In the genomic region with DNA sequence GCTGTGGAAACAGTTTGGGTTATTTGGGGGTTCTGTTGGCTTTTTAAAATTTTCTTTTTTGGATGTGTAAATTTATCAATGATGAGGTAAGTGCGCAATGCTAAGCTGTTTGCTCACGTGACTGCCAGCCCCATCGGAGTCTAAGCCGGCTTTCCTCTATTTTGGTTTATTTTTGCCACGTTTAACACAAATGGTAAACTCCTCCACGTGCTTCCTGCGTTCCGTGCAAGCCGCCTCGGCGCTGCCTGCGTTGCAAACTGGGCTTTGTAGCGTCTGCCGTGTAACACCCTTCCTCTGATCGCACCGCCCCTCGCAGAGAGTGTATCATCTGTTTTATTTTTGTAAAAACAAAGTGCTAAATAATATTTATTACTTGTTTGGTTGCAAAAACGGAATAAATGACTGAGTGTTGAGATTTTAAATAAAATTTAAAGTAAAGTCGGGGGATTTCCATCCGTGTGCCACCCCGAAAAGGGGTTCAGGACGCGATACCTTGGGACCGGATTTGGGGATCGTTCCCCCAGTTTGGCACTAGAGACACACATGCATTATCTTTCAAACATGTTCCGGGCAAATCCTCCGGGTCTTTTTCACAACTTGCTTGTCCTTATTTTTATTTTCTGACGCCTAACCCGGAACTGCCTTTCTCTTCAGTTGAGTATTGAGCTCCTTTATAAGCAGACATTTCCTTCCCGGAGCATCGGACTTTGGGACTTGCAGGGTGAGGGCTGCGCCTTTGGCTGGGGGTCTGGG, we compare ENCODE assay signal across 1 cellular context.
TF ChIP-seq lines count a peak whose summit lies in the region.

No MANE protein-coding gene starts in this region.

TF ChIP-seq in K562, 482 proteins besides CTCF, POLR2A, EP300 and RAD21:
- TF ChIP-seq, protein P1, sequence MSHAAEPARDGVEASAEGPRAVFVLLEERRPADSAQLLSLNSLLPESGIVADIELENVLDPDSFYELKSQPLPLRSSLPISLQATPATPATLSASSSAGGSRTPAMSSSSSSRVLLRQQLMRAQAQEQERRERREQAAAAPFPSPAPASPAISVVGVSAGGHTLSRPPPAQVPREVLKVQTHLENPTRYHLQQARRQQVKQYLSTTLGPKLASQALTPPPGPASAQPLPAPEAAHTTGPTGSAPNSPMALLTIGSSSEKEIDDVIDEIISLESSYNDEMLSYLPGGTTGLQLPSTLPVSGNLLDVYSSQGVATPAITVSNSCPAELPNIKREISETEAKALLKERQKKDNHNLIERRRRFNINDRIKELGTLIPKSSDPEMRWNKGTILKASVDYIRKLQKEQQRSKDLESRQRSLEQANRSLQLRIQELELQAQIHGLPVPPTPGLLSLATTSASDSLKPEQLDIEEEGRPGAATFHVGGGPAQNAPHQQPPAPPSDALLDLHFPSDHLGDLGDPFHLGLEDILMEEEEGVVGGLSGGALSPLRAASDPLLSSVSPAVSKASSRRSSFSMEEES (CRISPR knock-in tag; IDR thresholded peaks at IDR 0.05) = peak; percentile 59
- TF ChIP-seq HMG20B (CRISPR knock-in tag; IDR thresholded peaks at IDR 0.05) = no peak
